ENCODE assay signal across 22 cellular contexts in the genomic region with DNA sequence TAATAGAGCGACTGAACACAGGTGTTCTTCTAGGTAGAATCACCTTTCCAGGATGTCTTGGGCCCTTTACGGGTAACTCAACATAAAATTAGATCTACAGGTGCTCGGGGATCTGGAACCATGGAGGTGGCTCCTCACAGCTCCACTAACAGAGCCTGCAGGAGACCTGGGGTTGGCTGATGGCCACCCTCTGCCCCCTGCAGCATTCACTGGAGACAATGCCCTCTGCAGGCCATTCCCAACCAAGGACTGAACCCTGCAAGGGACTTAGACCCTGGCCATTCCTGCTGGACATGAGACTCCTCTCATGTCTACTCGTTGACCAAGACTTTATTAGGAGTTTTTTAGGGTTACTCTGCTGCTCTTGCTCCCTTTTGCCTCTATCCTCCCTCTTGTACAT. TPM values are rescaled to one million over a fixed set of nuclear protein-coding genes. Genes with fewer than 3 reads are reported as not detected.
A peak's percentile ranks its signal among the peaks of the same experiment; 100 is the strongest.
DNase-seq lines count a peak whose midpoint lies in the region; ATAC-seq, FAIRE-seq and TF ChIP-seq lines count a peak whose summit lies in the region.
"Had no signal": no experiment of that assay in that cellular context is flagged by ENCODE, and none has a peak within 500 bp of the region (broad histone marks: within the 10 kb centered on the region; RNA-seq: fewer than 3 reads in every experiment).

No MANE protein-coding gene starts in this region.

- no peaks in the 10 kb centered on the region for H3K79me2 ChIP-seq in K562 (ENCODE audit: control insufficient read depth, insufficient read depth, low read length)
- H3K79me2 ChIP-seq in HepG2 (ENCODE audit: insufficient read depth, low read length), result no peaks in the 10 kb centered on the region

- CTCF ChIA-PET in K562 (lab: Yijun Ruan, JAX; ENCODE audit: low intra/inter-chr PET ratio) (no interaction called here), HepG2 (lab: Yijun Ruan, JAX; ENCODE audit: low intra/inter-chr PET ratio, low total read pairs) (no interaction called here)

- H2AFZ ChIP-seq in K562 (ENCODE audit: low read depth, low read length), result no peak overlapping the region
- peak overlapping the region; percentile 62 for H2AFZ ChIP-seq in HepG2 (ENCODE audit: low read length)

- POLR2A ChIA-PET in K562 (lab: Yijun Ruan, JAX), result interaction anchor here (0.6 to 1.0 kb wide), 2 partner anchors 35 to 71 kb away, joined by 3 read pairs; no protein-coding TSS in a partner anchor
- POLR2A ChIA-PET in HepG2 (lab: Yijun Ruan, JAX), result interaction anchor here (1.0 kb wide), 1 partner anchor 58 kb away, joined by 5 read pairs; a partner anchor contains a TSS

- no peaks in the 10 kb centered on the region for H3K9me3 ChIP-seq in K562 (replicated peaks; ENCODE audit: control insufficient read depth, insufficient read depth, low read depth, low read length)
- H3K9me3 ChIP-seq in HepG2 (ENCODE audit: low read length), result no peaks in the 10 kb centered on the region
- no peaks in the 10 kb centered on the region for H3K9me3 ChIP-seq in body of pancreas

- intact Hi-C loops in K562 (cut with micrococcal nuclease) (no loop called here), HepG2 (cut with micrococcal nuclease; ENCODE audit: unreplicated experiment) (loop anchor here (1.0 to 10.0 kb wide), 2 partner anchors 59 to 84 kb away; no protein-coding TSS in a partner anchor), body of pancreas (cut with DNase I) (no loop called here)

- no peaks in the 10 kb centered on the region for H3K9me3 Mint-ChIP-seq in stimulated activated memory B cell treated with anti-CD40 and anti-IgM and Interleukin-4, amounts not matched to agents 10 μg/mL and 1 μg/mL and 100 μg/mL, for 72 hours

- peaks cover 13% of the 10 kb centered on the region for H3K4me1 Mint-ChIP-seq in stimulated activated memory B cell treated with anti-CD40 and anti-IgM and Interleukin-4, amounts not matched to agents 10 μg/mL and 1 μg/mL and 100 μg/mL, for 72 hours

- H3K27me3 ChIP-seq in K562 (ENCODE audit: control insufficient read depth in 2 of 2, insufficient read depth in 2 of 2, low read length in 2 of 2), result peaks cover 0 to 3% of the 10 kb centered on the region in 2 experiments; a peak in 1 of 5 replicates
- peaks cover 0 to 6% of the 10 kb centered on the region in 2 experiments; a peak in 3 of 5 replicates for H3K27me3 ChIP-seq in HepG2 (ENCODE audit: control insufficient read depth in 1 of 2, insufficient read depth in 2 of 2, low read length in 2 of 2)
- no peaks in the 10 kb centered on the region for H3K27me3 ChIP-seq in body of pancreas

- H4K20me1 ChIP-seq in K562 (replicated peaks; ENCODE audit: control insufficient read depth, insufficient read depth, low read length), result no peaks in the 10 kb centered on the region
- H4K20me1 ChIP-seq in HepG2 (ENCODE audit: insufficient read depth, low read length), result no peaks in the 10 kb centered on the region
- H4K20me1 ChIP-seq: BLaER1 had no signal

- FAIRE-seq in K562 (lab: Jason Lieb, UNC) (no peak), HepG2 (lab: Jason Lieb, UNC) (no peak)
- FAIRE-seq: A204.1, GM12891, GM18507, HTR-8/SVneo, RCC 7860 had no signal

- DNase-seq in HuH-7.5 (ENCODE audit: low spot score) (peak; percentile 35), K562 (ENCODE audit: extremely low read depth in 1 of 4, low spot score in 3 of 4) (peak in 1 of 4 experiments; percentile 8), HepG2 (ENCODE audit: low spot score) (peak; percentile 55), body of pancreas (no peak)
- DNase-seq: CD8-positive, alpha-beta memory T cell; GF-D8; KG1; NCI-H1092 treated with DMSO at 0.1 percent for 48 hours; NCI-H2081 treated with DMSO at 0.1 percent for 48 hours; NCI-H524; Right ventricle myocardium superior had no signal

- 0 out of 2 replicates have a peak, but pooled peaks have one; percentile 16 for TF ChIP-seq CTCF in C4-2B (conservative IDR thresholded peaks at IDR 0.05)
- TF ChIP-seq CTCF in K562 (IDR thresholded peaks at IDR 0.05 in 2 of 3, conservative IDR thresholded peaks at IDR 0.05 in 1 of 3; ENCODE audit: insufficient read depth in 2 of 3, low read depth in 1 of 3, low read length in 3 of 3), result peak in 1 of 3 experiments; percentile 32; a peak in 2 of 6 replicates
- peak; percentile 88 for TF ChIP-seq CTCF in HepG2 (CRISPR knock-in tag; IDR thresholded peaks at IDR 0.05)
- TF ChIP-seq CTCF in body of pancreas (IDR thresholded peaks at IDR 0.05), result no peak

- H3K27ac ChIP-seq in C4-2B (no peak overlapping the region), K562 (ENCODE audit: extremely low read depth, low read depth, low read length) (no peak overlapping the region), HepG2 (ENCODE audit: extremely low read length, insufficient read depth, low read length) (no peak overlapping the region), body of pancreas (no peak overlapping the region)
- H3K27ac ChIP-seq: BLaER1, HL-60 had no signal

- no peaks in the 10 kb centered on the region for H3K9me1 ChIP-seq in K562 (ENCODE audit: control insufficient read depth, insufficient read depth, low read length)

- WGBS in K562 (ENCODE audit: insufficient coverage, low coverage, missing lambda C conversion rate), result 15% methylated on average over 4 of the region's 4 CpGs
- WGBS in HepG2 (ENCODE audit: low lambda C conversion rate), result 34% methylated on average over 4 of the region's 4 CpGs
- 89 to 92% methylated on average over 4 of the region's 4 CpGs for WGBS in body of pancreas, 2 donors

- ATAC-seq in K562, result peak; percentile 61; the same call in 2 of the 3 replicates
- ATAC-seq in HepG2, result peak; percentile 100
- ATAC-seq in stimulated activated memory B cell treated with anti-CD40 and anti-IgM and Interleukin-4, amounts not matched to agents 10 μg/mL and 1 μg/mL and 100 μg/mL, for 72 hours, result no peak
- ATAC-seq in HG03175 (IDR thresholded peaks at IDR 0.05; ENCODE audit: unreplicated experiment), result no peak
- ATAC-seq in body of pancreas, result no peak
- ATAC-seq: SK-N-SH treated with all-trans-retinoic acid at 6 μM for 48 hours had no signal

- TF ChIP-seq EP300 in K562 (IDR thresholded peaks at IDR 0.05; ENCODE audit: low read length) (no peak), HepG2 (IDR thresholded peaks at IDR 0.05; ENCODE audit: low read depth in 2 of 2, low read length in 2 of 2) (no peak), HepG2 (CRISPR knock-in tag; IDR thresholded peaks at IDR 0.05; ENCODE audit: borderline replicate concordance) (no peak)

- H3K4me2 ChIP-seq in K562 (ENCODE audit: insufficient read depth, low read length), result no peak overlapping the region
- no peak overlapping the region for H3K4me2 ChIP-seq in HepG2 (ENCODE audit: low read depth, low read length)
- H3K4me2 ChIP-seq: BLaER1 had no signal

- no peak overlapping the region for H3K27ac Mint-ChIP-seq in stimulated activated memory B cell treated with anti-CD40 and anti-IgM and Interleukin-4, amounts not matched to agents 10 μg/mL and 1 μg/mL and 100 μg/mL, for 72 hours
- H3K27ac Mint-ChIP-seq: CD8-positive, alpha-beta memory T cell had no signal

- peaks cover 48% of the 10 kb centered on the region for H3K27me3 Mint-ChIP-seq in stimulated activated memory B cell treated with anti-CD40 and anti-IgM and Interleukin-4, amounts not matched to agents 10 μg/mL and 1 μg/mL and 100 μg/mL, for 72 hours

- H3K36me3 Mint-ChIP-seq in stimulated activated memory B cell treated with anti-CD40 and anti-IgM and Interleukin-4, amounts not matched to agents 10 μg/mL and 1 μg/mL and 100 μg/mL, for 72 hours, result no peaks in the 10 kb centered on the region

- H3K36me3 ChIP-seq in K562 (ENCODE audit: control insufficient read depth, insufficient read depth, low read length) (no peaks in the 10 kb centered on the region), HepG2 (replicated peaks in 1 of 2; ENCODE audit: control insufficient read depth in 1 of 2, insufficient read depth in 2 of 2, low read length in 2 of 2) (no peaks in the 10 kb centered on the region), body of pancreas (replicated peaks in 1 of 2; ENCODE audit: insufficient read depth in 1 of 2, low read depth in 2 of 2) (no peaks in the 10 kb centered on the region)
- H3K36me3 ChIP-seq: BLaER1 had no signal

- no peak overlapping the region for H3K4me3 Mint-ChIP-seq in stimulated activated memory B cell treated with anti-CD40 and anti-IgM and Interleukin-4, amounts not matched to agents 10 μg/mL and 1 μg/mL and 100 μg/mL, for 72 hours
- H3K4me3 Mint-ChIP-seq: CD8-positive, alpha-beta memory T cell had no signal

- no peak for TF ChIP-seq RAD21 in K562 (CRISPR knock-in tag; conservative IDR thresholded peaks at IDR 0.05 in 1 of 2, IDR thresholded peaks at IDR 0.05 in 1 of 2)
- TF ChIP-seq RAD21 in HepG2 (CRISPR knock-in tag; IDR thresholded peaks at IDR 0.05), result peak; percentile 77

- BruUV-seq in K562 (replicated peaks; lab: Mats Ljungman, UMichigan) (no TSS peak), HepG2 (replicated peaks; lab: Mats Ljungman, UMichigan) (no TSS peak)

- H3K4me1 ChIP-seq in K562 (replicated peaks in 1 of 2; ENCODE audit: control insufficient read depth in 2 of 2, insufficient read depth in 2 of 2, low read length in 2 of 2) (peaks cover 0 to 2% of the 10 kb centered on the region in 2 experiments; a peak in 2 of 5 replicates), HepG2 (ENCODE audit: insufficient read depth, low read length) (no peaks in the 10 kb centered on the region), body of pancreas (no peaks in the 10 kb centered on the region)

- no peak for TF ChIP-seq POLR2A in K562 (conservative IDR thresholded peaks at IDR 0.05)
- TF ChIP-seq POLR2A in HepG2 (IDR thresholded peaks at IDR 0.05; ENCODE audit: insufficient read depth in 1 of 2, low read depth in 2 of 2, low read length in 2 of 2), result no peak
- TF ChIP-seq POLR2A in body of pancreas (IDR thresholded peaks at IDR 0.05), result no peak

- H3K4me3 ChIP-seq in K562 (no peak overlapping the region), HepG2 (replicated peaks in 1 of 3; ENCODE audit: insufficient read depth in 1 of 3, low read depth in 2 of 3, low read length in 3 of 3) (no peak overlapping the region), body of pancreas (no peak overlapping the region)
- H3K4me3 ChIP-seq: BLaER1 had no signal

- in situ Hi-C loops in K562 (cut with MboI) (no loop called here), HepG2 (cut with HindIII; ENCODE audit: extremely low pct_ligation_motif_present, low pct_unique_long_range_greater_than_20kb) (no loop called here)

- H3K9ac ChIP-seq in K562 (ENCODE audit: insufficient read depth in 1 of 2, low read depth in 2 of 2, low read length in 2 of 2) (no peak overlapping the region), HepG2 (ENCODE audit: insufficient read depth, low read depth, low read length) (no peak overlapping the region)
- H3K9ac ChIP-seq: BLaER1 had no signal

RNA-seq across cellular contexts. Expression of a gene that starts 58.5 kb away (rescaled TPM):
- 29.3 and 104 TPM in 2 replicates for total RNA-seq in K562 (2011; cell fraction: chromatin; rRNA removed; ENCODE audit: low replicate concordance)
- total RNA-seq in K562 (2011; cell fraction: nucleolus; rRNA removed), result 16.8 and 17.8 TPM in 2 replicates
- total RNA-seq in K562 (2011; cell fraction: nucleoplasm; rRNA removed), result 29.3 and 44.7 TPM in 2 replicates
- total RNA-seq in K562 (2014; rRNA removed), result 29.9 and 37.8 TPM in 2 replicates
- total RNA-seq in K562 (2014; rRNA removed; fragmentation: Illumina TruSeq; extraction: Trizol), result 44.5 and 46.2 TPM in 2 replicates
- total RNA-seq in K562 (2015; rRNA removed; fragmentation: Illumina TruSeq; extraction: Trizol), result 48.5 and 54.9 TPM in 2 replicates
- 44.9 and 49.9 TPM in 2 replicates for total RNA-seq in K562 (2021)
- 32.5 and 32.8 TPM in 2 replicates for polyA plus RNA-seq in K562 (2011; rRNA removed)
- 8.2 and 13.6 TPM in 2 replicates for polyA plus RNA-seq in K562 (2011; cell fraction: cytosol; rRNA removed)
- 31.4 and 33.4 TPM in 2 replicates for polyA plus RNA-seq in K562 (2011; cell fraction: nucleus; rRNA removed)
- polyA plus RNA-seq in K562 (2012), result 28.6 and 29.4 TPM in 2 replicates
- 42.6 and 54.1 TPM in 2 replicates for polyA plus RNA-seq in K562 (2014; fragmentation: Illumina TruSeq; extraction: Trizol)
- 10 to 100 TPM in 1 of 2 experiments, 1 to 10 TPM in 1; 9.5 to 14.7 TPM for polyA plus RNA-seq in K562 (2014; fragmentation: Nextera tagmentation; extraction: Ambion mirVana)
- 32.8 and 52.6 TPM in 2 replicates for polyA plus RNA-seq in K562 (2014; rRNA removed)
- polyA minus RNA-seq in K562 (2011; rRNA and poly(A)+ RNA removed), result 36.3 and 37.3 TPM in 2 replicates
- polyA minus RNA-seq in K562 (2011; cell fraction: cytosol; rRNA and poly(A)+ RNA removed), result 12.9 and 22.3 TPM in 2 replicates
- polyA minus RNA-seq in K562 (2011; cell fraction: nucleus; rRNA and poly(A)+ RNA removed), result 12.9 and 27.3 TPM in 2 replicates
- total RNA-seq in HepG2 (2016; rRNA removed; fragmentation: Illumina TruSeq; extraction: Trizol), result 57.4 and 89.0 TPM in 2 replicates
- 19.7 and 21.2 TPM in 2 replicates for total RNA-seq in HepG2 (2016; cell fraction: cytosol; rRNA removed; fragmentation: Illumina TruSeq; extraction: Trizol; ENCODE audit: low read depth)
- total RNA-seq in HepG2 (2016; cell fraction: insoluble cytoplasmic fraction; rRNA removed; fragmentation: Illumina TruSeq; extraction: Trizol), result 60.8 and 82.7 TPM in 2 replicates
- total RNA-seq in HepG2 (2016; cell fraction: membrane; rRNA removed; fragmentation: Illumina TruSeq; extraction: Trizol), result 40.5 and 42.1 TPM in 2 replicates
- total RNA-seq in HepG2 (2016; cell fraction: nucleus; rRNA removed; fragmentation: Illumina TruSeq; extraction: Trizol), result 63.0 and 72.1 TPM in 2 replicates
- 22.3 and 22.5 TPM in 2 replicates for polyA plus RNA-seq in HepG2 (2011; rRNA removed)
- polyA plus RNA-seq in HepG2 (2011; cell fraction: cytosol; rRNA removed), result 11.4 and 17.4 TPM in 2 replicates
- polyA plus RNA-seq in HepG2 (2011; cell fraction: nucleus; rRNA removed), result 26.8 and 27.5 TPM in 2 replicates
- polyA plus RNA-seq in HepG2 (2012), result 39.0 and 43.9 TPM in 2 replicates
- polyA plus RNA-seq in HepG2 (2016; cell fraction: cytosol; fragmentation: Illumina TruSeq; extraction: Trizol; ENCODE audit: low read depth), result 4.7 and 5.3 TPM in 2 replicates
- polyA plus RNA-seq in HepG2 (2016; cell fraction: insoluble cytoplasmic fraction; fragmentation: Illumina TruSeq; extraction: Trizol; ENCODE audit: low read depth), result 74.1 and 82.9 TPM in 2 replicates
- 18.0 and 19.0 TPM in 2 replicates for polyA plus RNA-seq in HepG2 (2016; cell fraction: membrane; fragmentation: Illumina TruSeq; extraction: Trizol; ENCODE audit: low read depth)
- polyA plus RNA-seq in HepG2 (2016; cell fraction: nucleus; fragmentation: Illumina TruSeq; extraction: Trizol; ENCODE audit: insufficient read depth, low read depth), result 99.9 and 101 TPM in 2 replicates
- 16.2 and 31.7 TPM in 2 replicates for polyA minus RNA-seq in HepG2 (2011; rRNA and poly(A)+ RNA removed; ENCODE audit: low replicate concordance)
- 26.6 and 29.5 TPM in 2 replicates for polyA minus RNA-seq in HepG2 (2011; cell fraction: cytosol; rRNA and poly(A)+ RNA removed)
- polyA minus RNA-seq in HepG2 (2011; cell fraction: nucleus; rRNA and poly(A)+ RNA removed), result 68.9 and 69.3 TPM in 2 replicates
- total RNA-seq in body of pancreas, result 10 to 100 TPM; 47.2 to 71.5 TPM

Comparison
In these comparisons a context has a peak if more than half of its experiments do, and no peak if none do; other contexts are left out.
1. CTCF ChIP-seq: peak in C4-2B (single experiment) and HepG2 (single experiment); none in body of pancreas (0 of 7).
2. DNase-seq: peak in HuH-7.5 (single experiment) and HepG2 (single experiment); none in body of pancreas (0 of 4).
3. ATAC-seq: peak in K562 (single experiment) and HepG2 (single experiment); none in stimulated activated memory B cell treated with anti-CD40 and anti-IgM and Interleukin-4, amounts not matched to agents 10 μg/mL and 1 μg/mL and 100 μg/mL, for 72 hours (single experiment), HG03175 (single experiment) and body of pancreas (single experiment).